ENCODE assay signal across 8 cellular contexts in genomic region chr9:111896942-111897830, GRCh38. TPM values are rescaled to one million over a fixed set of nuclear protein-coding genes. Genes with fewer than 3 reads are reported as not detected.
DNase-seq lines count a peak whose midpoint lies in the region; ATAC-seq and TF ChIP-seq lines count a peak whose summit lies in the region.

No MANE protein-coding gene starts in this region.

- DNase-seq in NCI-H345 (lab: John Stamatoyannopoulos, UW) (peak; percentile 39), fibroblast of the aortic adventitia (ENCODE audit: low read depth) (peak; percentile 55), neural crest cell (ENCODE audit: low read depth, low spot score) (peak; percentile 52), ureter (ENCODE audit: low spot score) (peak; percentile 61)
- peak; percentile 63 to 72 for DNase-seq in activated T-cell treated with anti-CD3 and anti-CD28 coated beads, Interleukin-2, amount 50 U/mL, for 48 hours

- peak overlapping the region; percentile 80 for H3K27ac ChIP-seq in 22Rv1

- H3K27ac Mint-ChIP-seq in neural crest cell (ENCODE audit: unreplicated experiment), result no peak overlapping the region

- no peaks in the 10 kb centered on the region for H3K27me3 Mint-ChIP-seq in neural crest cell (ENCODE audit: low read depth)

- H3K4me3 ChIP-seq in GM12875 (ENCODE audit: low read depth, low read length) (peak overlapping the region; percentile 94), fibroblast of the aortic adventitia (ENCODE audit: low read depth, low read length) (peak overlapping the region; percentile 92)

- peaks cover 6% of the 10 kb centered on the region for H3K4me1 Mint-ChIP-seq in neural crest cell

- TF ChIP-seq CTCF in 22Rv1 (IDR thresholded peaks at IDR 0.05) (peak; percentile 40), GM12875 (IDR thresholded peaks at IDR 0.05; ENCODE audit: borderline replicate concordance, insufficient read depth, low read depth, low read length) (0 out of 2 replicates have a peak, but pooled peaks have one; percentile 5), fibroblast of the aortic adventitia (IDR thresholded peaks at IDR 0.05; ENCODE audit: insufficient read depth, low read length) (no peak), neural crest cell (conservative IDR thresholded peaks at IDR 0.05) (no peak)

- H3K36me3 Mint-ChIP-seq in neural crest cell (ENCODE audit: low read depth), result no peaks in the 10 kb centered on the region

- no peak overlapping the region for H3K4me3 Mint-ChIP-seq in neural crest cell

- no peaks in the 10 kb centered on the region for H3K9me3 Mint-ChIP-seq in neural crest cell

- ATAC-seq in HG02759 (IDR thresholded peaks at IDR 0.05; ENCODE audit: unreplicated experiment), result peak; percentile 56

RNA-seq across cellular contexts. Expression of gene UGCG, which starts 0.6 kb away (rescaled TPM):
- total RNA-seq in fibroblast of the aortic adventitia (ENCODE audit: low replicate concordance), result 51.6 and 70.9 TPM in 2 replicates
- 20.6 and 21.2 TPM in 2 replicates for total RNA-seq in neural crest cell
- total RNA-seq in ureter, result 52.1 TPM

Comparison
In these comparisons a context has a peak if more than half of its experiments do, and no peak if none do; other contexts are left out.
1. Peak in every context shown above with its lines: DNase-seq, ATAC-seq, H3K4me3 ChIP-seq and H3K27ac ChIP-seq.
2. CTCF ChIP-seq: peak in 22Rv1 (single experiment) and GM12875 (single experiment); none in fibroblast of the aortic adventitia (single experiment) and neural crest cell (single experiment).